ENCODE assay signal across 1 cellular context in genomic region chr3:112413722-112414121, GRCh38.
TF ChIP-seq lines count a peak whose summit lies in the region.

No MANE protein-coding gene starts in this region.

TF ChIP-seq in GM12878, 131 proteins besides CTCF, POLR2A, EP300 and RAD21 (continued from another document):
- TF ChIP-seq BCLAF1 (IDR thresholded peaks at IDR 0.05) (no peak), RB1 (IDR thresholded peaks at IDR 0.05; ENCODE audit: borderline replicate concordance) (no peak), HCFC1 (IDR thresholded peaks at IDR 0.05; ENCODE audit: low read length) (no peak), NRF1 (conservative IDR thresholded peaks at IDR 0.05; ENCODE audit: low read depth, low read length) (no peak), BMI1 (IDR thresholded peaks at IDR 0.05; ENCODE audit: borderline replicate concordance) (no peak), ZNF217 (IDR thresholded peaks at IDR 0.05) (no peak), IRF5 (IDR thresholded peaks at IDR 0.05; ENCODE audit: borderline replicate concordance) (no peak), ZBED1 (IDR thresholded peaks at IDR 0.05; ENCODE audit: borderline replicate concordance) (no peak), PAX5 (IDR thresholded peaks at IDR 0.05; ENCODE audit: borderline replicate concordance, low read depth, low read length) (no peak), HDGF (IDR thresholded peaks at IDR 0.05) (no peak), SIX5 (IDR thresholded peaks at IDR 0.05; ENCODE audit: low read depth, low read length, severe bottlenecking) (no peak), PBX3 (IDR thresholded peaks at IDR 0.05; ENCODE audit: insufficient replicate concordance, low read depth, low read length) (no peak), ELK1 (IDR thresholded peaks at IDR 0.05; ENCODE audit: low read depth, low read length) (no peak), KLF5 (IDR thresholded peaks at IDR 0.05; ENCODE audit: partially characterized antibody) (no peak), SUPT20H (IDR thresholded peaks at IDR 0.05; ENCODE audit: borderline replicate concordance, control insufficient read depth, low read depth, low read length) (no peak)
TF ChIP-seq in GM12878: peak in this region for 0.
